ENCODE assay signal across 9 cellular contexts in genomic region chr6:28207244-28208179, GRCh38. TPM values are rescaled to one million over a fixed set of nuclear protein-coding genes. Genes with fewer than 3 reads are reported as not detected.
DNase-seq lines count a peak whose midpoint lies in the region; ATAC-seq, FAIRE-seq and TF ChIP-seq lines count a peak whose summit lies in the region.
"Had no signal": no experiment of that assay in that cellular context is flagged by ENCODE, and none has a peak within 500 bp of the region (broad histone marks: within the 10 kb centered on the region; RNA-seq: fewer than 3 reads in every experiment).

No MANE protein-coding gene starts in this region.

- CTCF ChIA-PET in CD4-positive, alpha-beta memory T cell (lab: Charles Lee; ENCODE audit: partially characterized antibody): no interaction called here

- peaks cover 22% of the 10 kb centered on the region for H3K4me1 ChIP-seq in CD4-positive, alpha-beta memory T cell (ENCODE audit: insufficient read depth, low read length)
- H3K4me1 ChIP-seq in astrocyte (ENCODE audit: insufficient read depth, low read length) (peaks cover 18% of the 10 kb centered on the region), right lobe of liver (peaks cover 0 to 2% (median under 1%) of the 10 kb centered on the region in 4 donors)

- H3K9me3 Mint-ChIP-seq in CD4-positive, alpha-beta memory T cell: peaks cover 2 to 56% (median 47%) of the 10 kb centered on the region in 8 donors
- H3K9me3 Mint-ChIP-seq in astrocyte (ENCODE audit: unreplicated experiment): no peaks in the 10 kb centered on the region

- H3K36me3 ChIP-seq in CD4-positive, alpha-beta memory T cell (ENCODE audit: insufficient read depth, low read length): no peaks in the 10 kb centered on the region
- H3K36me3 ChIP-seq in astrocyte (ENCODE audit: insufficient read depth, low read length) (no peaks in the 10 kb centered on the region), right lobe of liver (no peaks in the 10 kb centered on the region)

- WGBS in right lobe of liver (ENCODE audit: insufficient coverage, low coverage, low lambda C conversion rate, missing lambda C conversion rate): 4% methylated on average over 42 of the region's 47 CpGs

- DNase-seq in CD4-positive, alpha-beta memory T cell: no peak
- peak; percentile 33 for DNase-seq in HPDE6-E6E7 (ENCODE audit: extremely low spot score)
- DNase-seq in astrocyte (ENCODE audit: low read depth): peak; percentile 11
- DNase-seq in right lobe of liver: peak in 2 of 3 donors; percentile 28 to 58
- peak; percentile 62 for DNase-seq in urothelium cell line (ENCODE audit: low spot score)
- no peak for DNase-seq in H54 (ENCODE audit: insufficient read length, low spot score)
- no peak for DNase-seq in posterior cingulate gyrus

- peaks cover 11 to 25% (median 20%) of the 10 kb centered on the region in 4 donors for H3K4me1 Mint-ChIP-seq in CD4-positive, alpha-beta memory T cell
- peaks cover 5% of the 10 kb centered on the region for H3K4me1 Mint-ChIP-seq in astrocyte (ENCODE audit: low read depth, unreplicated experiment)

- H3K4me2 ChIP-seq in astrocyte (ENCODE audit: low read length): peak overlapping the region; percentile 96

- peaks cover 2 to 3% of the 10 kb centered on the region in 2 donors for H3K36me3 Mint-ChIP-seq in CD4-positive, alpha-beta memory T cell
- no peaks in the 10 kb centered on the region for H3K36me3 Mint-ChIP-seq in astrocyte (ENCODE audit: low read depth, unreplicated experiment)

- no peak for TF ChIP-seq POLR2A in right lobe of liver (IDR thresholded peaks at IDR 0.05)
- no peak for TF ChIP-seq POLR2A in H54 (IDR thresholded peaks at IDR 0.05; ENCODE audit: low read depth, low read length)

- H3K27ac Mint-ChIP-seq in CD4-positive, alpha-beta memory T cell: peak overlapping the region in 3 of 7 donors; percentile 47 to 77 (median 52)
- peak overlapping the region; percentile 36 for H3K27ac Mint-ChIP-seq in astrocyte (ENCODE audit: unreplicated experiment)

- no peak overlapping the region for H3K27ac ChIP-seq in CD4-positive, alpha-beta memory T cell (ENCODE audit: low read depth, low read length)
- H3K27ac ChIP-seq in astrocyte (ENCODE audit: low read depth, low read length) (no peak overlapping the region), right lobe of liver (no peak overlapping the region)

- intact Hi-C loops in CD4-positive, alpha-beta memory T cell (cut with micrococcal nuclease): no loop called here
- intact Hi-C loops in right lobe of liver (cut with DNase I): no loop called here
- intact Hi-C loops in posterior cingulate gyrus (cut with DNase I): no loop called here

- no peaks in the 10 kb centered on the region for H4K20me1 ChIP-seq in astrocyte (ENCODE audit: insufficient read depth, low read length)

- no peaks in the 10 kb centered on the region for H3K9me3 ChIP-seq in CD4-positive, alpha-beta memory T cell (ENCODE audit: control insufficient read depth in 1 of 2, low read length in 2 of 2)
- H3K9me3 ChIP-seq in astrocyte (ENCODE audit: insufficient read depth, low read depth, low read length) (peaks cover 2% of the 10 kb centered on the region), right lobe of liver (no peaks in the 10 kb centered on the region)

- H3K4me3 ChIP-seq in CD4-positive, alpha-beta memory T cell (ENCODE audit: low read length in 2 of 2): peak overlapping the region in 1 of 2 donors; percentile 9
- H3K4me3 ChIP-seq in astrocyte (ENCODE audit: insufficient read depth, low read depth, low read length) (peak overlapping the region; percentile 64), right lobe of liver (no peak overlapping the region)

- TF ChIP-seq CTCF in astrocyte (IDR thresholded peaks at IDR 0.05; ENCODE audit: insufficient read depth, low read depth, low read length): no peak
- TF ChIP-seq CTCF in right lobe of liver (IDR thresholded peaks at IDR 0.05): no peak

- peak overlapping the region; percentile 65 for H3K9ac ChIP-seq in astrocyte (ENCODE audit: low read length)

- peaks cover 59 to 60% of the 10 kb centered on the region in 2 donors for H3K27me3 Mint-ChIP-seq in CD4-positive, alpha-beta memory T cell
- H3K27me3 Mint-ChIP-seq in astrocyte (ENCODE audit: low read depth, unreplicated experiment): peaks cover 61% of the 10 kb centered on the region

- no peak for FAIRE-seq in astrocyte (lab: Jason Lieb, UNC)
- no peak for FAIRE-seq in urothelium cell line (lab: Jason Lieb, UNC)
- no peak for FAIRE-seq in H54 (lab: Jason Lieb, UNC)
- FAIRE-seq: islet of Langerhans had no signal

- peaks cover 57% of the 10 kb centered on the region for H3K27me3 ChIP-seq in CD4-positive, alpha-beta memory T cell (ENCODE audit: insufficient read depth, low read length)
- H3K27me3 ChIP-seq in astrocyte (ENCODE audit: insufficient read depth, low read length) (peaks cover 62% of the 10 kb centered on the region), right lobe of liver (peaks cover 6 to 57% of the 10 kb centered on the region in 2 donors)

- H3K4me3 Mint-ChIP-seq in CD4-positive, alpha-beta memory T cell: peak overlapping the region; percentile 16 to 80 (median 68)
- H3K4me3 Mint-ChIP-seq in astrocyte (ENCODE audit: unreplicated experiment): peak overlapping the region; percentile 91

- POLR2A ChIA-PET in CD4-positive, alpha-beta memory T cell (lab: Charles Lee; ENCODE audit: partially characterized antibody): interaction anchor here (1.7 kb wide), 1 partner anchor 11 kb away, joined by 3 read pairs; no protein-coding TSS in a partner anchor

- H3K79me2 ChIP-seq in astrocyte (ENCODE audit: insufficient read depth, low read length): no peaks in the 10 kb centered on the region

- ATAC-seq in right lobe of liver: peak; percentile 28 to 46 (median 44)
- no peak for ATAC-seq in GM21825 (IDR thresholded peaks at IDR 0.05; ENCODE audit: unreplicated experiment)

- H2AFZ ChIP-seq in astrocyte (ENCODE audit: low read depth, low read length): peak overlapping the region; percentile 93

RNA-seq across cellular contexts. Expression of gene ZSCAN9, which starts 17.6 kb away (rescaled TPM):
- total RNA-seq in CD4-positive, alpha-beta memory T cell: 1 to 10 TPM; 3.4 to 4.4 TPM
- 1 to 10 TPM; 1.2 to 3.5 TPM for polyA plus RNA-seq in CD4-positive, alpha-beta memory T cell
- total RNA-seq in astrocyte: 14.7 and 16.9 TPM in 2 replicates
- 1 to 10 TPM; 2.0 to 3.9 (median 3.3) TPM for total RNA-seq in right lobe of liver

RNA-seq across cellular contexts. Expression of gene ZKSCAN4, which starts 44.6 kb away (rescaled TPM):
- 10 to 100 TPM in 1 of 2 experiments, 1 to 10 TPM in 1; 9.9 to 11.1 TPM for total RNA-seq in CD4-positive, alpha-beta memory T cell
- 1 to 10 TPM; 2.4 to 5.2 TPM for polyA plus RNA-seq in CD4-positive, alpha-beta memory T cell
- total RNA-seq in astrocyte: 3.9 TPM in 2 replicates
- total RNA-seq in right lobe of liver: 1 to 10 TPM; 1.1 to 2.6 (median 2.3) TPM

RNA-seq across cellular contexts. Expression of gene NKAPL, which starts 51.6 kb away (rescaled TPM):
- total RNA-seq in CD4-positive, alpha-beta memory T cell: under 1 TPM in 1 of 2 experiments, not detected in 1; 0.33 TPM
- polyA plus RNA-seq in CD4-positive, alpha-beta memory T cell: under 1 TPM in 1 of 2 donors, not detected in 1; 0.15 TPM
- not detected in 2 replicates for total RNA-seq in astrocyte
- total RNA-seq in right lobe of liver: 1 to 10 TPM in 1 of 6 experiments, under 1 TPM in 5; 0.15 to 1.0 (median 0.36) TPM

RNA-seq across cellular contexts. Expression of gene ZSCAN26, which starts 59.4 kb away (rescaled TPM):
- total RNA-seq in CD4-positive, alpha-beta memory T cell: 10 to 100 TPM; 23.3 to 26.5 TPM
- 10 to 100 TPM; 13.1 to 14.2 TPM for polyA plus RNA-seq in CD4-positive, alpha-beta memory T cell
- 12.0 and 15.9 TPM in 2 replicates for total RNA-seq in astrocyte
- 1 to 10 TPM; 2.7 to 8.1 (median 5.3) TPM for total RNA-seq in right lobe of liver

Comparison
In these comparisons a context has a peak if more than half of its experiments do, and no peak if none do; other contexts are left out.
1. DNase-seq: peak in HPDE6-E6E7 (single experiment), astrocyte (single experiment), right lobe of liver (2 of 3) and urothelium cell line (single experiment); none in CD4-positive, alpha-beta memory T cell (0 of 5), H54 (single experiment) and posterior cingulate gyrus (0 of 10).